Comparison of ENCODE assay signal across 1 cellular context in genomic region chr4:180949825-180950224, GRCh38.
TF ChIP-seq lines count a peak whose summit lies in the region.

No MANE protein-coding gene starts in this region.

TF ChIP-seq in HCT116, 20 proteins besides CTCF, POLR2A, EP300 and RAD21 (continued from another document):
- TF ChIP-seq ELF1 (IDR thresholded peaks at IDR 0.05; ENCODE audit: borderline replicate concordance, low read depth) (no peak), ZFX (IDR thresholded peaks at IDR 0.05) (no peak), TCF7L2 (IDR thresholded peaks at IDR 0.05; ENCODE audit: borderline replicate concordance, extremely low read depth, insufficient read depth, insufficient read length) (no peak), ZNF274 (IDR thresholded peaks at IDR 0.05; ENCODE audit: low read depth, low read length) (no peak)
